Comparison of ENCODE assay signal across 8 cellular contexts in the genomic region with DNA sequence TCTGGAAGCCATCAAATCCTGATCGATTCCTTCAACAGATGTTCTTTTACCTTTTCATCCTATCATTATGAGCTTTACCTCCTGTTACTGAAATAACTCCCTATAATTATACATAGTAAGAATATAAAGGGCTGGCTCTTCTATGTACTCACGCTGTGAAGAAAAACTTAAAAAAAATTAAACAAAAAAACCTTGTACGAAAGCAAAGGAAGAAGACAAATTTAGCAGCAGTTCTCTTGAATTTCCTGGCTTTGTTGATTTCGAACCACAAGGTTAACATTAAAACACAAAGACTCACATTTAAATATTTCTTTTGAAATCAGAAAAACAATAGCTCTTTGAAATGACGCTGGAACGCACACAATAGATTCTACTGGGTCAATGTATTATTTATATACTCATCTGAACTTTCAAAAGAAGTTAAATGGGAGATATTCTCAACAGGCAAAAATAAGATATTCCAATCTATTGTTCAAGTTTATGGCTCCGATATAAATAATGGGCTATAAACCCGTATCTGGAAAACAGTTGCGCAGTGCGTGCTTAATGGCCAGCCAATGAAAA. TPM values are rescaled to one million over a fixed set of nuclear protein-coding genes. Genes with fewer than 3 reads are reported as not detected.
A peak's percentile ranks its signal among the peaks of the same experiment; 100 is the strongest.
DNase-seq lines count a peak whose midpoint lies in the region; ATAC-seq, FAIRE-seq and TF ChIP-seq lines count a peak whose summit lies in the region.

No MANE protein-coding gene starts in this region.

- FAIRE-seq in RCC 7860 (lab: Jason Lieb, UNC), result peak; percentile 63

- peaks cover 36% of the 10 kb centered on the region for H3K4me1 Mint-ChIP-seq in GM23338

- H3K4me1 ChIP-seq in GM23338 (ENCODE audit: insufficient read depth), result peaks cover 13% of the 10 kb centered on the region
- peaks cover 24 to 66% (median 30%) of the 10 kb centered on the region in 3 donors for H3K4me1 ChIP-seq in esophagus squamous epithelium
- peaks cover 11% of the 10 kb centered on the region for H3K4me1 ChIP-seq in psoas muscle

- peaks cover 7% of the 10 kb centered on the region; the same call in 1 of the 2 replicates for H3K79me2 ChIP-seq in GM23338 (replicated peaks; ENCODE audit: insufficient read depth)

- peaks cover 30% of the 10 kb centered on the region for H3K27me3 Mint-ChIP-seq in GM23338 (ENCODE audit: insufficient read depth, low read depth, poor library complexity)

- peak overlapping the region; percentile 80 for H3K4me2 ChIP-seq in GM23338

- ATAC-seq in GM23338, result no peak
- ATAC-seq in psoas muscle, result no peak

- H3K4me3 ChIP-seq in GM23338 (peak overlapping the region; percentile 86), esophagus squamous epithelium (peak overlapping the region; percentile 63 to 86 (median 75)), psoas muscle (peak overlapping the region; percentile 92)

- H4K20me1 ChIP-seq in GM23338 (replicated peaks; ENCODE audit: insufficient read depth), result no peaks in the 10 kb centered on the region

- H3K9me3 Mint-ChIP-seq in GM23338, result no peaks in the 10 kb centered on the region; the same call in 2 of the 3 replicates

- no peak for TF ChIP-seq CTCF in GM23338 (conservative IDR thresholded peaks at IDR 0.05; ENCODE audit: low read depth in 2 of 2)
- TF ChIP-seq CTCF in esophagus squamous epithelium (IDR thresholded peaks at IDR 0.05), result no peak
- no peak for TF ChIP-seq CTCF in psoas muscle (IDR thresholded peaks at IDR 0.05)

- H2AFZ ChIP-seq in GM23338, result no peak overlapping the region

- H3K27me3 ChIP-seq in GM23338 (ENCODE audit: insufficient read depth), result peaks cover 8% of the 10 kb centered on the region; the same call in 1 of the 2 replicates
- H3K27me3 ChIP-seq in esophagus squamous epithelium, result no peaks in the 10 kb centered on the region
- no peaks in the 10 kb centered on the region for H3K27me3 ChIP-seq in psoas muscle (ENCODE audit: insufficient read depth in 3 of 3, low read length in 2 of 3)

- H3K27ac ChIP-seq in GM23338 (ENCODE audit: low read depth) (peak overlapping the region; percentile 100), esophagus squamous epithelium (peak overlapping the region; percentile 99 to 100 (median 99)), psoas muscle (peak overlapping the region; percentile 100)

- H3F3A ChIP-seq in GM23338 (replicated peaks; ENCODE audit: low read depth), result peaks cover 9% of the 10 kb centered on the region; the same call in 1 of the 2 replicates

- H3K36me3 ChIP-seq in GM23338 (ENCODE audit: insufficient read depth) (no peaks in the 10 kb centered on the region), esophagus squamous epithelium (no peaks in the 10 kb centered on the region), psoas muscle (ENCODE audit: insufficient read depth in 1 of 2, low read depth in 1 of 2) (no peaks in the 10 kb centered on the region)

- 0% methylated on average over 10 of the region's 10 CpGs for WGBS in esophagus squamous epithelium, 2 donors
- 0 to 1% (median 0%) methylated on average over 10 of the region's 10 CpGs for WGBS in psoas muscle, 3 donors

- intact Hi-C loops in esophagus squamous epithelium (cut with DNase I) (no loop called here), psoas muscle (cut with DNase I) (loop anchor here in 1 of 2 donors (5.0 kb wide), 2 partner anchors 53 to 68 kb away; no protein-coding TSS in a partner anchor)

- H3K9me3 ChIP-seq in esophagus squamous epithelium, result no peaks in the 10 kb centered on the region
- H3K9me3 ChIP-seq in psoas muscle, result no peaks in the 10 kb centered on the region

- DNase-seq in GM23338 (ENCODE audit: low spot score) (no peak), RCC 7860 (ENCODE audit: low spot score) (no peak), esophagus squamous epithelium (lab: John Stamatoyannopoulos, UW) (no peak), psoas muscle (no peak), superior temporal gyrus (ENCODE audit: extremely low spot score) (no peak), SK-N-DZ (ENCODE audit: low spot score) (no peak), NCI-H1930 (lab: John Stamatoyannopoulos, UW) (no peak), NCI-H1694 (lab: John Stamatoyannopoulos, UW) (no peak)

- no peaks in the 10 kb centered on the region for H3K9me2 ChIP-seq in GM23338 (ENCODE audit: insufficient read depth)

- no peak for TF ChIP-seq POLR2A in esophagus squamous epithelium (IDR thresholded peaks at IDR 0.05)

- H3K4me3 Mint-ChIP-seq in GM23338, result peak overlapping the region; percentile 92

- peak overlapping the region; percentile 100 for H3K27ac Mint-ChIP-seq in GM23338

- peaks cover 15% of the 10 kb centered on the region for H3K36me3 Mint-ChIP-seq in GM23338 (ENCODE audit: low read depth)

TF ChIP-seq in GM23338, 12 proteins besides CTCF, POLR2A, EP300 and RAD21 (continues in another document):
- peak; percentile 28; the same call in 1 of the 2 replicates for TF ChIP-seq NANOG (IDR thresholded peaks at IDR 0.05; ENCODE audit: borderline replicate concordance)
- TF ChIP-seq CREB1 (CRISPR knock-in tag; IDR thresholded peaks at IDR 0.05; ENCODE audit: low read depth), result peak; percentile 31; the same call in 1 of the 2 replicates
- TF ChIP-seq, protein P1, sequence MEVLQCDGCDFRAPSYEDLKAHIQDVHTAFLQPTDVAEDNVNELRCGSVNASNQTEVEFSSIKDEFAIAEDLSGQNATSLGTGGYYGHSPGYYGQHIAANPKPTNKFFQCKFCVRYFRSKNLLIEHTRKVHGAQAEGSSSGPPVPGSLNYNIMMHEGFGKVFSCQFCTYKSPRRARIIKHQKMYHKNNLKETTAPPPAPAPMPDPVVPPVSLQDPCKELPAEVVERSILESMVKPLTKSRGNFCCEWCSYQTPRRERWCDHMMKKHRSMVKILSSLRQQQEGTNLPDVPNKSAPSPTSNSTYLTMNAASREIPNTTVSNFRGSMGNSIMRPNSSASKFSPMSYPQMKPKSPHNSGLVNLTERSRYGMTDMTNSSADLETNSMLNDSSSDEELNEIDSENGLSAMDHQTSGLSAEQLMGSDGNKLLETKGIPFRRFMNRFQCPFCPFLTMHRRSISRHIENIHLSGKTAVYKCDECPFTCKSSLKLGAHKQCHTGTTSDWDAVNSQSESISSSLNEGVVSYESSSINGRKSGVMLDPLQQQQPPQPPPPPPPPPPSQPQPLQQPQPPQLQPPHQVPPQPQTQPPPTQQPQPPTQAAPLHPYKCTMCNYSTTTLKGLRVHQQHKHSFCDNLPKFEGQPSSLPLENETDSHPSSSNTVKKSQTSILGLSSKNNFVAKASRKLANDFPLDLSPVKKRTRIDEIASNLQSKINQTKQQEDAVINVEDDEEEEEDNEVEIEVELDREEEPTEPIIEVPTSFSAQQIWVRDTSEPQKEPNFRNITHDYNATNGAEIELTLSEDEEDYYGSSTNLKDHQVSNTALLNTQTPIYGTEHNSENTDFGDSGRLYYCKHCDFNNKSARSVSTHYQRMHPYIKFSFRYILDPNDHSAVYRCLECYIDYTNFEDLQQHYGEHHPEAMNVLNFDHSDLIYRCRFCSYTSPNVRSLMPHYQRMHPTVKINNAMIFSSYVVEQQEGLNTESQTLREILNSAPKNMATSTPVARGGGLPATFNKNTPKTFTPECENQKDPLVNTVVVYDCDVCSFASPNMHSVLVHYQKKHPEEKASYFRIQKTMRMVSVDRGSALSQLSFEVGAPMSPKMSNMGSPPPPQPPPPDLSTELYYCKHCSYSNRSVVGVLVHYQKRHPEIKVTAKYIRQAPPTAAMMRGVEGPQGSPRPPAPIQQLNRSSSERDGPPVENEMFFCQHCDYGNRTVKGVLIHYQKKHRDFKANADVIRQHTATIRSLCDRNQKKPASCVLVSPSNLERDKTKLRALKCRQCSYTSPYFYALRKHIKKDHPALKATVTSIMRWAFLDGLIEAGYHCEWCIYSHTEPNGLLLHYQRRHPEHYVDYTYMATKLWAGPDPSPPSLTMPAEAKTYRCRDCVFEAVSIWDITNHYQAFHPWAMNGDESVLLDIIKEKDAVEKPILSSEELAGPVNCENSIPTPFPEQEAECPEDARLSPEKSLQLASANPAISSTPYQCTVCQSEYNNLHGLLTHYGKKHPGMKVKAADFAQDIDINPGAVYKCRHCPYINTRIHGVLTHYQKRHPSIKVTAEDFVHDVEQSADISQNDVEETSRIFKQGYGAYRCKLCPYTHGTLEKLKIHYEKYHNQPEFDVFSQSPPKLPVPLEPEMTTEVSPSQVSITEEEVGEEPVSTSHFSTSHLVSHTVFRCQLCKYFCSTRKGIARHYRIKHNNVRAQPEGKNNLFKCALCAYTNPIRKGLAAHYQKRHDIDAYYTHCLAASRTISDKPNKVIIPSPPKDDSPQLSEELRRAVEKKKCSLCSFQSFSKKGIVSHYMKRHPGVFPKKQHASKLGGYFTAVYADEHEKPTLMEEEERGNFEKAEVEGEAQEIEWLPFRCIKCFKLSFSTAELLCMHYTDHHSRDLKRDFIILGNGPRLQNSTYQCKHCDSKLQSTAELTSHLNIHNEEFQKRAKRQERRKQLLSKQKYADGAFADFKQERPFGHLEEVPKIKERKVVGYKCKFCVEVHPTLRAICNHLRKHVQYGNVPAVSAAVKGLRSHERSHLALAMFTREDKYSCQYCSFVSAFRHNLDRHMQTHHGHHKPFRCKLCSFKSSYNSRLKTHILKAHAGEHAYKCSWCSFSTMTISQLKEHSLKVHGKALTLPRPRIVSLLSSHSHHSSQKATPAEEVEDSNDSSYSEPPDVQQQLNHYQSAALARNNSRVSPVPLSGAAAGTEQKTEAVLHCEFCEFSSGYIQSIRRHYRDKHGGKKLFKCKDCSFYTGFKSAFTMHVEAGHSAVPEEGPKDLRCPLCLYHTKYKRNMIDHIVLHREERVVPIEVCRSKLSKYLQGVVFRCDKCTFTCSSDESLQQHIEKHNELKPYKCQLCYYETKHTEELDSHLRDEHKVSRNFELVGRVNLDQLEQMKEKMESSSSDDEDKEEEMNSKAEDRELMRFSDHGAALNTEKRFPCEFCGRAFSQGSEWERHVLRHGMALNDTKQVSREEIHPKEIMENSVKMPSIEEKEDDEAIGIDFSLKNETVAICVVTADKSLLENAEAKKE (CRISPR knock-in tag; IDR thresholded peaks at IDR 0.05), result no peak

RNA-seq across cellular contexts. Expression of a gene that starts 13.6 kb away (rescaled TPM):
- total RNA-seq in GM23338 (2014; rRNA removed; shearing (Covaris generic)), result 28.5 and 43.6 TPM in 2 replicates
- polyA plus RNA-seq in GM23338 (2016; fragmentation: Nextera tagmentation; extraction: Ambion mirVana) (11.4 and 14.9 TPM in 2 replicates), psoas muscle (10 to 100 TPM; 10.2 to 35.2 (median 13.0) TPM)
- total RNA-seq in esophagus squamous epithelium (10 to 100 TPM; 22.4 to 36.0 (median 30.5) TPM), psoas muscle (10 to 100 TPM; 38.3 to 46.5 (median 44.7) TPM)
- polyA plus RNA-seq in SK-N-DZ (2014; cell fraction: cytosol; rRNA removed), result 3.6 and 5.6 TPM in 2 replicates
- 5.1 and 21.4 TPM in 2 replicates for polyA plus RNA-seq in SK-N-DZ (2014; cell fraction: nucleus; rRNA removed)

RNA-seq across cellular contexts. Expression of a gene that starts 26.5 kb away (rescaled TPM):
- total RNA-seq in GM23338 (2014; rRNA removed; shearing (Covaris generic)), result 2.3 and 3.9 TPM in 2 replicates
- polyA plus RNA-seq in GM23338 (2016; fragmentation: Nextera tagmentation; extraction: Ambion mirVana) (3.0 and 3.6 TPM in 2 replicates), psoas muscle (1 to 10 TPM; 2.9 to 7.1 (median 4.8) TPM)
- total RNA-seq in esophagus squamous epithelium (1 to 10 TPM in 1 of 4 donors, under 1 TPM in 3; 0.64 to 1.8 (median 0.78) TPM), psoas muscle (1 to 10 TPM in 3 of 4 donors, under 1 TPM in 1; 0.97 to 2.8 (median 2.2) TPM)
- polyA plus RNA-seq in SK-N-DZ (2014; cell fraction: cytosol; rRNA removed), result 4.9 and 5.8 TPM in 2 replicates
- 4.3 and 5.5 TPM in 2 replicates for polyA plus RNA-seq in SK-N-DZ (2014; cell fraction: nucleus; rRNA removed)
